ENCODE assay signal across 13 cellular contexts in the genomic region with DNA sequence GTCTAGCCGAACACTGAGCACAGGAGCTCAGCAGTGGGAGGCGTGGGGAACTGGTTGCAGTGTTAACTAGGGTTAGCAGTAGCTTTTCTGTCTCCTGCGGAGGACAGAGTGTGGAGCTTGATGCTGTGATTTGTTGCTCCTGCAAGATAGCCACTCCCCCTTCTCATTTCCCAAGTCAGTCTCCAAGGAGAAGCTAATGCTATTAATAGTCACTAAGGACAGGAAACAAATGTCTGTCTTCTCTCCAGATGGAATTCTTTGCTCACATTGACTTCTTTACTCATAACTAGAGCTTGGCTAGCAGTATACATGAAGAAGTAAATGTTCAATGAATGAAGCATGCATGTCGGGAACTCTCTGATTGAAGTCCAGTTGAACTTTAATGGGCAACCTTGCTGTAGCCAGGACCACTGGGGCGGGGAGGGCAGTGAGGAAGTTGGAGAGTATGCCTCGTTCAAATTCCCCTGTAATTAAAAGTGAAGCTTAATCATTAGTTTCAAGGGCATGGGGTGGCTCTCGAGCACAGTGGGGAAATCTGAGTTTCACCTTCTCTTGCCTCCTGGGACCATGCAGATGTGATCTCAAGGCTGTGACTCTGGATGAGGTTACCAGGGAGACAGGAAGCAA.
DNase-seq lines count a peak whose midpoint lies in the region; ATAC-seq and TF ChIP-seq lines count a peak whose summit lies in the region.
"Had no signal": no experiment of that assay in that cellular context is flagged by ENCODE, and none has a peak within 500 bp of the region (broad histone marks: within the 10 kb centered on the region; RNA-seq: fewer than 3 reads in every experiment).

No MANE protein-coding gene starts in this region.

- ATAC-seq in left ventricle myocardium superior (peak; percentile 91), sciatic nerve (peak; percentile 87), HG02678 (IDR thresholded peaks at IDR 0.05; ENCODE audit: unreplicated experiment) (no peak)
- ATAC-seq: activated T-cell treated with anti-CD3 and anti-CD28 coated beads, Interleukin-2, amount 50 U/mL, for 72 hours; foreskin keratinocyte; WTC11 had no signal

- BruUV-seq in Calu3 (replicated peaks; lab: Mats Ljungman, UMichigan) = no TSS peak

- H3K36me3 Mint-ChIP-seq in Calu3 (ENCODE audit: insufficient read depth, unreplicated experiment) = no peaks in the 10 kb centered on the region
- H3K36me3 Mint-ChIP-seq in activated CD4-positive, alpha-beta memory T cell treated with anti-CD3 and anti-CD28 coated beads for 36 hours = no peaks in the 10 kb centered on the region
- H3K36me3 Mint-ChIP-seq: CD8-positive, alpha-beta memory T cell; WTC11 had no signal

- DNase-seq in Calu3 (no peak), astrocyte of the hippocampus (ENCODE audit: low read depth, low spot score) (peak; percentile 49), left ventricle myocardium superior (no peak), sciatic nerve (ENCODE audit: low spot score) (no peak), DMS 273 (lab: John Stamatoyannopoulos, UW; ENCODE audit: unreplicated experiment) (no peak), DMS 273 treated with DMSO at 0.1 percent for 48 hours (lab: John Stamatoyannopoulos, UW) (no peak)
- DNase-seq in activated CD4-positive, alpha-beta memory T cell treated with anti-CD3 and anti-CD28 coated beads for 36 hours = no peak
- DNase-seq: activated T-cell treated with anti-CD3 and anti-CD28 coated beads, Interleukin-2, amount 50 U/mL, for 72 hours; CD8-positive, alpha-beta memory T cell; foreskin keratinocyte; mammary epithelial cell had no signal

- CTCF ChIA-PET in Calu3 (lab: Charles Lee) = interaction anchor here (0.5 kb wide), 1 partner anchor 156 kb away, joined by 4 read pairs; a partner anchor contains a TSS
- CTCF ChIA-PET in activated CD4-positive, alpha-beta memory T cell treated with anti-CD3 and anti-CD28 coated beads for 36 hours (lab: Charles Lee) = no interaction called here

- no peak overlapping the region for H3K4me3 Mint-ChIP-seq in Calu3 (ENCODE audit: low read depth, unreplicated experiment)
- no peak overlapping the region for H3K4me3 Mint-ChIP-seq in activated CD4-positive, alpha-beta memory T cell treated with anti-CD3 and anti-CD28 coated beads for 36 hours
- H3K4me3 Mint-ChIP-seq: activated T-cell treated with anti-CD3 and anti-CD28 coated beads, Interleukin-2, amount 50 U/mL, for 72 hours; CD8-positive, alpha-beta memory T cell; WTC11 had no signal

- intact Hi-C loops in Calu3 (cut with micrococcal nuclease; ENCODE audit: unreplicated experiment) = no loop called here
- intact Hi-C loops in left ventricle myocardium superior (cut with micrococcal nuclease) = no loop called here
- intact Hi-C loops in sciatic nerve (cut with DNase I) = no loop called here
- intact Hi-C loops in activated CD4-positive, alpha-beta memory T cell treated with anti-CD3 and anti-CD28 coated beads for 36 hours (cut with micrococcal nuclease) = no loop called here

- H3K27me3 Mint-ChIP-seq in Calu3 (ENCODE audit: unreplicated experiment) = no peaks in the 10 kb centered on the region
- H3K27me3 Mint-ChIP-seq in activated CD4-positive, alpha-beta memory T cell treated with anti-CD3 and anti-CD28 coated beads for 36 hours = no peaks in the 10 kb centered on the region

- POLR2A ChIA-PET in activated CD4-positive, alpha-beta memory T cell treated with anti-CD3 and anti-CD28 coated beads for 36 hours (lab: Charles Lee) = no interaction called here

- peaks cover 18% of the 10 kb centered on the region for H3K4me1 Mint-ChIP-seq in Calu3 (ENCODE audit: low read depth, unreplicated experiment)
- H3K4me1 Mint-ChIP-seq in activated CD4-positive, alpha-beta memory T cell treated with anti-CD3 and anti-CD28 coated beads for 36 hours (ENCODE audit: low read depth) = no peaks in the 10 kb centered on the region
- H3K4me1 Mint-ChIP-seq: CD8-positive, alpha-beta memory T cell had no signal

- no peaks in the 10 kb centered on the region for H3K9me3 Mint-ChIP-seq in Calu3 (ENCODE audit: low read depth, unreplicated experiment)
- no peaks in the 10 kb centered on the region for H3K9me3 Mint-ChIP-seq in activated CD4-positive, alpha-beta memory T cell treated with anti-CD3 and anti-CD28 coated beads for 36 hours
- H3K9me3 Mint-ChIP-seq: activated T-cell treated with anti-CD3 and anti-CD28 coated beads, Interleukin-2, amount 50 U/mL, for 72 hours; WTC11 had no signal

- no peak for TF ChIP-seq CTCF in Calu3 (IDR thresholded peaks at IDR 0.05; ENCODE audit: unreplicated experiment)

- H3K27ac Mint-ChIP-seq in Calu3 (ENCODE audit: unreplicated experiment) = peak overlapping the region; percentile 61
- no peak overlapping the region for H3K27ac Mint-ChIP-seq in activated CD4-positive, alpha-beta memory T cell treated with anti-CD3 and anti-CD28 coated beads for 36 hours
- H3K27ac Mint-ChIP-seq: activated T-cell treated with anti-CD3 and anti-CD28 coated beads, Interleukin-2, amount 50 U/mL, for 72 hours; CD8-positive, alpha-beta memory T cell; WTC11 had no signal
